ENCODE assay signal across 3 cellular contexts in the genomic region with DNA sequence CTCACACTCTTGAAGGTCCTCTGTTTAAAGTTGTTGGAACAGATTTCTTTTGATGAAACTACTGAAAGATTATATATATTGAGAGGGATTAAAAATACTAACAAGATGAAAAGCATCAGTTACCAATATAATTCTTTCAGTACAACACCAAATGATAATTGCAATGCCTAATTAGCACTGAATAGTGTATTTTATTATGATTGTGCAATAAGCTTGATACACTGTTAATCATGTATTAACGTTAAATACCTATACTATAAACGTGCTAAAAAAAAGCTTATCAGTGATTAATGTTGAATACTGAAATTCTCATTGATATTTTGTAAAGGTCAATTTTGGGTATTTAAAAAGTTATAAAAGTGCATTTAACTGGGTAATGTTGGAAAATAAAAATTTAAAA.
TF ChIP-seq lines count a peak whose summit lies in the region.

No MANE protein-coding gene starts in this region.

TF ChIP-seq in HepG2, 621 proteins besides CTCF, POLR2A, EP300 and RAD21:
- TF ChIP-seq KLF12 (CRISPR knock-in tag; IDR thresholded peaks at IDR 0.05; ENCODE audit: borderline replicate concordance) (no peak), ZBTB42 (CRISPR knock-in tag; IDR thresholded peaks at IDR 0.05) (no peak), NBN (conservative IDR thresholded peaks at IDR 0.05) (no peak), ZNF850 (CRISPR knock-in tag; conservative IDR thresholded peaks at IDR 0.05) (no peak), CEBPB (IDR thresholded peaks at IDR 0.05; ENCODE audit: borderline replicate concordance, low read depth, low read length) (peak; percentile 78)
- TF ChIP-seq, protein P1, sequence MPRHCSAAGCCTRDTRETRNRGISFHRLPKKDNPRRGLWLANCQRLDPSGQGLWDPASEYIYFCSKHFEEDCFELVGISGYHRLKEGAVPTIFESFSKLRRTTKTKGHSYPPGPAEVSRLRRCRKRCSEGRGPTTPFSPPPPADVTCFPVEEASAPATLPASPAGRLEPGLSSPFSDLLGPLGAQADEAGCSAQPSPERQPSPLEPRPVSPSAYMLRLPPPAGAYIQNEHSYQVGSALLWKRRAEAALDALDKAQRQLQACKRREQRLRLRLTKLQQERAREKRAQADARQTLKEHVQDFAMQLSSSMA (CRISPR knock-in tag; IDR thresholded peaks at IDR 0.05) = no peak
- TF ChIP-seq, protein P2, sequence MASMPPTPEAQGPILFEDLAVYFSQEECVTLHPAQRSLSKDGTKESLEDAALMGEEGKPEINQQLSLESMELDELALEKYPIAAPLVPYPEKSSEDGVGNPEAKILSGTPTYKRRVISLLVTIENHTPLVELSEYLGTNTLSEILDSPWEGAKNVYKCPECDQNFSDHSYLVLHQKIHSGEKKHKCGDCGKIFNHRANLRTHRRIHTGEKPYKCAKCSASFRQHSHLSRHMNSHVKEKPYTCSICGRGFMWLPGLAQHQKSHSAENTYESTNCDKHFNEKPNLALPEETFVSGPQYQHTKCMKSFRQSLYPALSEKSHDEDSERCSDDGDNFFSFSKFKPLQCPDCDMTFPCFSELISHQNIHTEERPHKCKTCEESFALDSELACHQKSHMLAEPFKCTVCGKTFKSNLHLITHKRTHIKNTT (CRISPR knock-in tag; IDR thresholded peaks at IDR 0.05) = no peak

TF ChIP-seq in IMR-90, 13 proteins besides CTCF, POLR2A, EP300 and RAD21:
- TF ChIP-seq CEBPB (IDR thresholded peaks at IDR 0.05; ENCODE audit: low read depth, low read length) (peak; percentile 87), RCOR1 (IDR thresholded peaks at IDR 0.05; ENCODE audit: insufficient replicate concordance, low read length) (no peak)

TF ChIP-seq in H1, 55 proteins besides CTCF, POLR2A, EP300 and RAD21:
- TF ChIP-seq CTBP2 (IDR thresholded peaks at IDR 0.05; ENCODE audit: borderline replicate concordance, insufficient read depth, insufficient read length, low read length) = no peak
- no peak for TF ChIP-seq SIRT6 (IDR thresholded peaks at IDR 0.05; ENCODE audit: low read length)
- no peak for TF ChIP-seq SRF (IDR thresholded peaks at IDR 0.05; ENCODE audit: low read depth, low read length)
- peak; percentile 54; the same call in 1 of the 2 replicates for TF ChIP-seq CEBPB (IDR thresholded peaks at IDR 0.05; ENCODE audit: low read depth, low read length)
TF ChIP-seq in H1: peak in this region for 1.
